Comparison of ENCODE assay signal across 1 cellular context in the genomic region with DNA sequence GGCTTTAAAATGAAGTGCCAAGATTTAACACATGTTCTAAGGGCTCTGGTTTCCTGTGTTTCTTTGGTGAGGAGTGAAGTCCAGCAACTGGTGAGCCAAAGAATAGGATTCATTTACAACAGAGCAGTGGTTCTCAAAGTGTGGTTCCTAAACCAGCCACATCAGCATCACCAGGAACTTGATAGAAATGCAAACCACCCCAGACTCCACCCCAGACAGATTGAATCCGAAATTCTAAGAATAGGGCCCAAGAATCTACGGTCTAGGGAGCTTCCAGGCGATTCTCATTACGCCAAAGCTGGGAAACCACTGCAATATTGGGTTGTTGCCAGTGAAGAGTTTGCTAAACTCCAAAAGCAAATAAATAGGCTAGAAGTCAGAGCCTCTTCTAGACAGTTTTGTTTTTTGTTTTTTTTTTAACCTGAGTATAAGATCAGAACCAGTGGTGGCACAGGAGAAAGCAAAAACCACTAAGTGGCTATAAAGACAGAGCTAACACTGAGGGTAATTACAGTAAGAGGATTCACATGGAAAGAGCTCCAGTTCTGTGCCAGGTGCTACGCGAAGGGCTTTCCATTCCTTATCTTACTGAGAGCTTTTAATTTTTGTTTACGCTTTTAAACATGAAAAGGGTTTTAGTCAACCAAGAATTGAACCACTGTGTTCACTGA.
TF ChIP-seq lines count a peak whose summit lies in the region.

No MANE protein-coding gene starts in this region.

TF ChIP-seq in HEK293, 187 proteins besides CTCF, POLR2A, EP300 and RAD21 (continued from another document and continues in another):
- TF ChIP-seq TSHZ1 (tag by site-specific recombination; IDR thresholded peaks at IDR 0.05; ENCODE audit: borderline replicate concordance) (peak; percentile 72; the same call in 1 of the 2 replicates), ZNF350 (tag by site-specific recombination; IDR thresholded peaks at IDR 0.05) (no peak), GLIS1 (tag by site-specific recombination; IDR thresholded peaks at IDR 0.05) (peak; percentile 68), KLF1 (tag by site-specific recombination; IDR thresholded peaks at IDR 0.05) (0 out of 2 replicates have a peak, but pooled peaks have one; percentile 10), ZBTB21 (tag by site-specific recombination; IDR thresholded peaks at IDR 0.05) (peak; percentile 34; the same call in 1 of the 2 replicates), SP7 (tag by site-specific recombination; IDR thresholded peaks at IDR 0.05) (0 out of 2 replicates have a peak, but pooled peaks have one; percentile 33), ZNF248 (tag by site-specific recombination; IDR thresholded peaks at IDR 0.05) (no peak), GLI2 (tag by site-specific recombination; IDR thresholded peaks at IDR 0.05; ENCODE audit: borderline replicate concordance, low read depth) (peak; percentile 60; the same call in 1 of the 2 replicates), ZNF221 (tag by site-specific recombination; IDR thresholded peaks at IDR 0.05; ENCODE audit: borderline replicate concordance) (no peak), ZFP3 (tag by site-specific recombination; IDR thresholded peaks at IDR 0.05; ENCODE audit: low read depth) (no peak), ZNF510 (tag by site-specific recombination; IDR thresholded peaks at IDR 0.05; ENCODE audit: insufficient replicate concordance) (peak; percentile 14), FEZF1 (tag by site-specific recombination; IDR thresholded peaks at IDR 0.05) (peak; percentile 51; the same call in 1 of the 2 replicates), ZNF157 (tag by site-specific recombination; IDR thresholded peaks at IDR 0.05) (no peak), SP3 (tag by site-specific recombination; IDR thresholded peaks at IDR 0.05) (no peak), MZF1 (tag by site-specific recombination; IDR thresholded peaks at IDR 0.05; ENCODE audit: borderline replicate concordance) (peak; percentile 56; the same call in 1 of the 2 replicates), ZNF280D (tag by site-specific recombination; IDR thresholded peaks at IDR 0.05) (no peak), ZXDB (tag by site-specific recombination; IDR thresholded peaks at IDR 0.05) (0 out of 2 replicates have a peak, but pooled peaks have one; percentile 45), ZNF211 (tag by site-specific recombination; IDR thresholded peaks at IDR 0.05; ENCODE audit: low read depth) (no peak), OSR2 (tag by site-specific recombination; IDR thresholded peaks at IDR 0.05) (peak; percentile 93), ZNF214 (tag by site-specific recombination; IDR thresholded peaks at IDR 0.05; ENCODE audit: borderline replicate concordance) (no peak), PRDM6 (tag by site-specific recombination; IDR thresholded peaks at IDR 0.05) (peak; percentile 96), SCRT1 (tag by site-specific recombination; IDR thresholded peaks at IDR 0.05; ENCODE audit: borderline replicate concordance) (peak; percentile 15; the same call in 1 of the 2 replicates), ZNF561 (tag by site-specific recombination; IDR thresholded peaks at IDR 0.05; ENCODE audit: borderline replicate concordance) (peak; percentile 96), SALL2 (tag by site-specific recombination; IDR thresholded peaks at IDR 0.05; ENCODE audit: borderline replicate concordance) (no peak), ZNF843 (tag by site-specific recombination; IDR thresholded peaks at IDR 0.05) (peak; percentile 87), ATF2 (tag by site-specific recombination; IDR thresholded peaks at IDR 0.05; ENCODE audit: low read depth) (no peak), ZNF449 (tag by site-specific recombination; IDR thresholded peaks at IDR 0.05) (peak; percentile 22; the same call in 1 of the 2 replicates), ZSCAN16 (tag by site-specific recombination; IDR thresholded peaks at IDR 0.05) (peak; percentile 99)
- TF ChIP-seq, protein P1, sequence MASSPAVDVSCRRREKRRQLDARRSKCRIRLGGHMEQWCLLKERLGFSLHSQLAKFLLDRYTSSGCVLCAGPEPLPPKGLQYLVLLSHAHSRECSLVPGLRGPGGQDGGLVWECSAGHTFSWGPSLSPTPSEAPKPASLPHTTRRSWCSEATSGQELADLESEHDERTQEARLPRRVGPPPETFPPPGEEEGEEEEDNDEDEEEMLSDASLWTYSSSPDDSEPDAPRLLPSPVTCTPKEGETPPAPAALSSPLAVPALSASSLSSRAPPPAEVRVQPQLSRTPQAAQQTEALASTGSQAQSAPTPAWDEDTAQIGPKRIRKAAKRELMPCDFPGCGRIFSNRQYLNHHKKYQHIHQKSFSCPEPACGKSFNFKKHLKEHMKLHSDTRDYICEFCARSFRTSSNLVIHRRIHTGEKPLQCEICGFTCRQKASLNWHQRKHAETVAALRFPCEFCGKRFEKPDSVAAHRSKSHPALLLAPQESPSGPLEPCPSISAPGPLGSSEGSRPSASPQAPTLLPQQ (tag by site-specific recombination; IDR thresholded peaks at IDR 0.05), result peak; percentile 14; the same call in 1 of the 2 replicates
- TF ChIP-seq, protein P2, sequence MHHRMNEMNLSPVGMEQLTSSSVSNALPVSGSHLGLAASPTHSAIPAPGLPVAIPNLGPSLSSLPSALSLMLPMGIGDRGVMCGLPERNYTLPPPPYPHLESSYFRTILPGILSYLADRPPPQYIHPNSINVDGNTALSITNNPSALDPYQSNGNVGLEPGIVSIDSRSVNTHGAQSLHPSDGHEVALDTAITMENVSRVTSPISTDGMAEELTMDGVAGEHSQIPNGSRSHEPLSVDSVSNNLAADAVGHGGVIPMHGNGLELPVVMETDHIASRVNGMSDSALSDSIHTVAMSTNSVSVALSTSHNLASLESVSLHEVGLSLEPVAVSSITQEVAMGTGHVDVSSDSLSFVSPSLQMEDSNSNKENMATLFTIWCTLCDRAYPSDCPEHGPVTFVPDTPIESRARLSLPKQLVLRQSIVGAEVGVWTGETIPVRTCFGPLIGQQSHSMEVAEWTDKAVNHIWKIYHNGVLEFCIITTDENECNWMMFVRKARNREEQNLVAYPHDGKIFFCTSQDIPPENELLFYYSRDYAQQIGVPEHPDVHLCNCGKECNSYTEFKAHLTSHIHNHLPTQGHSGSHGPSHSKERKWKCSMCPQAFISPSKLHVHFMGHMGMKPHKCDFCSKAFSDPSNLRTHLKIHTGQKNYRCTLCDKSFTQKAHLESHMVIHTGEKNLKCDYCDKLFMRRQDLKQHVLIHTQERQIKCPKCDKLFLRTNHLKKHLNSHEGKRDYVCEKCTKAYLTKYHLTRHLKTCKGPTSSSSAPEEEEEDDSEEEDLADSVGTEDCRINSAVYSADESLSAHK (tag by site-specific recombination; IDR thresholded peaks at IDR 0.05), result peak; percentile 67
- TF ChIP-seq, protein P3, sequence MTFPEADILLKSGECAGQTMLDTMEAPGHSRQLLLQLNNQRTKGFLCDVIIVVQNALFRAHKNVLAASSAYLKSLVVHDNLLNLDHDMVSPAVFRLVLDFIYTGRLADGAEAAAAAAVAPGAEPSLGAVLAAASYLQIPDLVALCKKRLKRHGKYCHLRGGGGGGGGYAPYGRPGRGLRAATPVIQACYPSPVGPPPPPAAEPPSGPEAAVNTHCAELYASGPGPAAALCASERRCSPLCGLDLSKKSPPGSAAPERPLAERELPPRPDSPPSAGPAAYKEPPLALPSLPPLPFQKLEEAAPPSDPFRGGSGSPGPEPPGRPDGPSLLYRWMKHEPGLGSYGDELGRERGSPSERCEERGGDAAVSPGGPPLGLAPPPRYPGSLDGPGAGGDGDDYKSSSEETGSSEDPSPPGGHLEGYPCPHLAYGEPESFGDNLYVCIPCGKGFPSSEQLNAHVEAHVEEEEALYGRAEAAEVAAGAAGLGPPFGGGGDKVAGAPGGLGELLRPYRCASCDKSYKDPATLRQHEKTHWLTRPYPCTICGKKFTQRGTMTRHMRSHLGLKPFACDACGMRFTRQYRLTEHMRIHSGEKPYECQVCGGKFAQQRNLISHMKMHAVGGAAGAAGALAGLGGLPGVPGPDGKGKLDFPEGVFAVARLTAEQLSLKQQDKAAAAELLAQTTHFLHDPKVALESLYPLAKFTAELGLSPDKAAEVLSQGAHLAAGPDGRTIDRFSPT (tag by site-specific recombination; IDR thresholded peaks at IDR 0.05), result no peak
- TF ChIP-seq, protein P4, sequence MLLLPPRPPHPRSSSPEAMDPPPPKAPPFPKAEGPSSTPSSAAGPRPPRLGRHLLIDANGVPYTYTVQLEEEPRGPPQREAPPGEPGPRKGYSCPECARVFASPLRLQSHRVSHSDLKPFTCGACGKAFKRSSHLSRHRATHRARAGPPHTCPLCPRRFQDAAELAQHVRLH (tag by site-specific recombination; IDR thresholded peaks at IDR 0.05), result 0 out of 2 replicates have a peak, but pooled peaks have one; percentile 50
